Comparison of ENCODE assay signal across 1 cellular context in the genomic region with DNA sequence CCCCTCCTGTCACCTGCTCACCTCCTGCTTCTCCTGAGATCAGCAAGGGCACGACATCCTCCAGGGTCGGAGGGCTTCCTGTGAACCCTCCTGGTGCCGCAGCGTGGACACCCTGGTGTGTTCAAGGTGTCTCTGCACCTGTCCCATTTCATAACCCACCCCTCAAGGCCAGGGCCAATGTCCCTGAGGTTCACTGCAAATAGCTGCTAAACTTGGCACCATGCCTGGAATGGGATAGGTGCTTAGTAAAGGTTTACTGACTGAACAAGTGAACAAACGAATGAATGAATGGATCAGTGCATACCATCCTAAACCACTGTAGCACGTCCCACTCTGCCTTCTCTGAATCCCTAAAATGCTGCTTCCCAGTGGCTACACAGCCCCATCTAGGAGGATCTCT.
TF ChIP-seq lines count a peak whose summit lies in the region.

No MANE protein-coding gene starts in this region.

TF ChIP-seq in HepG2, 621 proteins besides CTCF, POLR2A, EP300 and RAD21:
- TF ChIP-seq NCOA5 (CRISPR knock-in tag; IDR thresholded peaks at IDR 0.05) (no peak), ZNF121 (CRISPR knock-in tag; IDR thresholded peaks at IDR 0.05) (peak; percentile 66), ASH2L (IDR thresholded peaks at IDR 0.05; ENCODE audit: insufficient read length, low read depth, low read length) (no peak), SKIL (CRISPR knock-in tag; IDR thresholded peaks at IDR 0.05; ENCODE audit: borderline replicate concordance) (no peak), REL (CRISPR knock-in tag; conservative IDR thresholded peaks at IDR 0.05) (no peak), ZNF3 (CRISPR knock-in tag; IDR thresholded peaks at IDR 0.05) (peak; percentile 93)
- TF ChIP-seq, protein P1, sequence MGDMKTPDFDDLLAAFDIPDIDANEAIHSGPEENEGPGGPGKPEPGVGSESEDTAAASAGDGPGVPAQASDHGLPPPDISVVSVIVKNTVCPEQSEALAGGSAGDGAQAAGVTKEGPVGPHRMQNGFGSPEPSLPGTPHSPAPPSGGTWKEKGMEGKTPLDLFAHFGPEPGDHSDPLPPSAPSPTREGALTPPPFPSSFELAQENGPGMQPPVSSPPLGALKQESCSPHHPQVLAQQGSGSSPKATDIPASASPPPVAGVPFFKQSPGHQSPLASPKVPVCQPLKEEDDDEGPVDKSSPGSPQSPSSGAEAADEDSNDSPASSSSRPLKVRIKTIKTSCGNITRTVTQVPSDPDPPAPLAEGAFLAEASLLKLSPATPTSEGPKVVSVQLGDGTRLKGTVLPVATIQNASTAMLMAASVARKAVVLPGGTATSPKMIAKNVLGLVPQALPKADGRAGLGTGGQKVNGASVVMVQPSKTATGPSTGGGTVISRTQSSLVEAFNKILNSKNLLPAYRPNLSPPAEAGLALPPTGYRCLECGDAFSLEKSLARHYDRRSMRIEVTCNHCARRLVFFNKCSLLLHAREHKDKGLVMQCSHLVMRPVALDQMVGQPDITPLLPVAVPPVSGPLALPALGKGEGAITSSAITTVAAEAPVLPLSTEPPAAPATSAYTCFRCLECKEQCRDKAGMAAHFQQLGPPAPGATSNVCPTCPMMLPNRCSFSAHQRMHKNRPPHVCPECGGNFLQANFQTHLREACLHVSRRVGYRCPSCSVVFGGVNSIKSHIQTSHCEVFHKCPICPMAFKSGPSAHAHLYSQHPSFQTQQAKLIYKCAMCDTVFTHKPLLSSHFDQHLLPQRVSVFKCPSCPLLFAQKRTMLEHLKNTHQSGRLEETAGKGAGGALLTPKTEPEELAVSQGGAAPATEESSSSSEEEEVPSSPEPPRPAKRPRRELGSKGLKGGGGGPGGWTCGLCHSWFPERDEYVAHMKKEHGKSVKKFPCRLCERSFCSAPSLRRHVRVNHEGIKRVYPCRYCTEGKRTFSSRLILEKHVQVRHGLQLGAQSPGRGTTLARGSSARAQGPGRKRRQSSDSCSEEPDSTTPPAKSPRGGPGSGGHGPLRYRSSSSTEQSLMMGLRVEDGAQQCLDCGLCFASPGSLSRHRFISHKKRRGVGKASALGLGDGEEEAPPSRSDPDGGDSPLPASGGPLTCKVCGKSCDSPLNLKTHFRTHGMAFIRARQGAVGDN (CRISPR knock-in tag; IDR thresholded peaks at IDR 0.05) = 0 out of 2 replicates have a peak, but pooled peaks have one; percentile 16
- TF ChIP-seq, protein P2, sequence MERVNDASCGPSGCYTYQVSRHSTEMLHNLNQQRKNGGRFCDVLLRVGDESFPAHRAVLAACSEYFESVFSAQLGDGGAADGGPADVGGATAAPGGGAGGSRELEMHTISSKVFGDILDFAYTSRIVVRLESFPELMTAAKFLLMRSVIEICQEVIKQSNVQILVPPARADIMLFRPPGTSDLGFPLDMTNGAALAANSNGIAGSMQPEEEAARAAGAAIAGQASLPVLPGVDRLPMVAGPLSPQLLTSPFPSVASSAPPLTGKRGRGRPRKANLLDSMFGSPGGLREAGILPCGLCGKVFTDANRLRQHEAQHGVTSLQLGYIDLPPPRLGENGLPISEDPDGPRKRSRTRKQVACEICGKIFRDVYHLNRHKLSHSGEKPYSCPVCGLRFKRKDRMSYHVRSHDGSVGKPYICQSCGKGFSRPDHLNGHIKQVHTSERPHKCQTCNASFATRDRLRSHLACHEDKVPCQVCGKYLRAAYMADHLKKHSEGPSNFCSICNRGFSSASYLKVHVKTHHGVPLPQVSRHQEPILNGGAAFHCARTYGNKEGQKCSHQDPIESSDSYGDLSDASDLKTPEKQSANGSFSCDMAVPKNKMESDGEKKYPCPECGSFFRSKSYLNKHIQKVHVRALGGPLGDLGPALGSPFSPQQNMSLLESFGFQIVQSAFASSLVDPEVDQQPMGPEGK (CRISPR knock-in tag; IDR thresholded peaks at IDR 0.05) = peak; percentile 19; the same call in 1 of the 2 replicates
